Comparison of ENCODE assay signal across 19 cellular contexts in genomic region chr9:78613006-78613405, GRCh38.
A peak's percentile ranks its signal among the peaks of the same experiment; 100 is the strongest.
DNase-seq lines count a peak whose midpoint lies in the region; ATAC-seq and TF ChIP-seq lines count a peak whose summit lies in the region.
"Had no signal": no experiment of that assay in that cellular context is flagged by ENCODE, and none has a peak within 500 bp of the region (broad histone marks: within the 10 kb centered on the region; RNA-seq: fewer than 3 reads in every experiment).

No MANE protein-coding gene starts in this region.

- no peaks in the 10 kb centered on the region for H3K27me3 Mint-ChIP-seq in activated naive CD4-positive, alpha-beta T cell treated with anti-CD3 and anti-CD28 coated beads, Interleukin-2, amount 10 ng/mL, durations not matched to agents 7 days and 5 days

- H3K27me3 ChIP-seq in ACC112 (ENCODE audit: insufficient read depth, low read length) (no peaks in the 10 kb centered on the region), lung (ENCODE audit: control insufficient read depth, insufficient read depth) (no peaks in the 10 kb centered on the region)

- peak overlapping the region; percentile 49 for H3K27ac ChIP-seq in ACC112 (ENCODE audit: low read depth, low read length)
- no peak overlapping the region for H3K27ac ChIP-seq in lung (ENCODE audit: low read depth in 1 of 2, low read length in 1 of 2)
- H3K27ac ChIP-seq: 22Rv1 had no signal

- peaks cover 22% of the 10 kb centered on the region for H3K4me1 ChIP-seq in ACC112 (ENCODE audit: control insufficient read depth, insufficient read depth, low read length, unreplicated experiment)
- H3K4me1 ChIP-seq in lung (ENCODE audit: control insufficient read depth in 2 of 2, insufficient read depth in 2 of 2, low read length in 2 of 2) = no peaks in the 10 kb centered on the region

- H3K36me3 ChIP-seq in ACC112 (ENCODE audit: insufficient read depth, low read length) = no peaks in the 10 kb centered on the region
- no peaks in the 10 kb centered on the region for H3K36me3 ChIP-seq in lung (ENCODE audit: control insufficient read depth in 2 of 2, insufficient read depth in 2 of 2, low read length in 2 of 2)

- H3K4me3 Mint-ChIP-seq in activated naive CD4-positive, alpha-beta T cell treated with anti-CD3 and anti-CD28 coated beads, Interleukin-2, amount 10 ng/mL, durations not matched to agents 7 days and 5 days = no peak overlapping the region
- H3K4me3 Mint-ChIP-seq: B cell; CD4-positive, alpha-beta T cell had no signal

- CTCF ChIA-PET in activated naive CD4-positive, alpha-beta T cell treated with anti-CD3 and anti-CD28 coated beads, Interleukin-2, amount 10 ng/mL, durations not matched to agents 7 days and 5 days (lab: Charles Lee) = no interaction called here

- no peak overlapping the region for H3K27ac Mint-ChIP-seq in activated naive CD4-positive, alpha-beta T cell treated with anti-CD3 and anti-CD28 coated beads, Interleukin-2, amount 10 ng/mL, durations not matched to agents 7 days and 5 days
- H3K27ac Mint-ChIP-seq: B cell; CD4-positive, alpha-beta T cell had no signal

- H3K4me3 ChIP-seq in ACC112 (ENCODE audit: low read depth, low read length) = no peak overlapping the region
- no peak overlapping the region for H3K4me3 ChIP-seq in lung
- H3K4me3 ChIP-seq: GM23248 had no signal

- no peak for TF ChIP-seq CTCF in lung (IDR thresholded peaks at IDR 0.05; ENCODE audit: control extremely low read depth, extremely low read depth)

- DNase-seq in HT1080 (ENCODE audit: low read depth) (peak; percentile 35), RPMI7951 (ENCODE audit: low read depth) (peak; percentile 41), lung (ENCODE audit: low spot score) (no peak), nucleus accumbens (lab: John Stamatoyannopoulos, UW) (no peak)
- DNase-seq in activated naive CD4-positive, alpha-beta T cell treated with anti-CD3 and anti-CD28 coated beads, Interleukin-2, amount 10 ng/mL, durations not matched to agents 7 days and 5 days = no peak
- DNase-seq: C1 segment of cervical spinal cord; Calu3; CD4-positive, alpha-beta T cell; DMS 273 treated with DMSO at 0.1 percent for 48 hours; DMS79; GF-D8; GM23248 had no signal

- peaks cover 0 to 7% of the 10 kb centered on the region in 2 donors for H3K9me3 ChIP-seq in lung (ENCODE audit: control insufficient read depth in 2 of 2, insufficient read depth in 1 of 2, low read length in 1 of 2)

- 83 to 94% methylated on average over 3 of the region's 3 CpGs for WGBS in lung, 2 donors

- no peaks in the 10 kb centered on the region for H3K4me1 Mint-ChIP-seq in activated naive CD4-positive, alpha-beta T cell treated with anti-CD3 and anti-CD28 coated beads, Interleukin-2, amount 10 ng/mL, durations not matched to agents 7 days and 5 days
- H3K4me1 Mint-ChIP-seq: B cell had no signal

- ATAC-seq in lung (ENCODE audit: insufficient read depth, low FRiP score) = peak; percentile 11
- no peak for ATAC-seq in HG03139 (IDR thresholded peaks at IDR 0.05; ENCODE audit: unreplicated experiment)
- ATAC-seq in GM19452 (IDR thresholded peaks at IDR 0.05; ENCODE audit: unreplicated experiment) = no peak
- ATAC-seq: HCT116, HepG2 had no signal

- H2AFZ ChIP-seq in ACC112 (ENCODE audit: low read length, unreplicated experiment) = no peak overlapping the region
- H2AFZ ChIP-seq: GM23248 had no signal

- H3K36me3 Mint-ChIP-seq in activated naive CD4-positive, alpha-beta T cell treated with anti-CD3 and anti-CD28 coated beads, Interleukin-2, amount 10 ng/mL, durations not matched to agents 7 days and 5 days = no peaks in the 10 kb centered on the region

- no peaks in the 10 kb centered on the region for H3K79me2 ChIP-seq in ACC112 (ENCODE audit: control insufficient read depth, insufficient read depth, low read length, unreplicated experiment)

- H3K9me3 Mint-ChIP-seq in activated naive CD4-positive, alpha-beta T cell treated with anti-CD3 and anti-CD28 coated beads, Interleukin-2, amount 10 ng/mL, durations not matched to agents 7 days and 5 days = no peaks in the 10 kb centered on the region
- H3K9me3 Mint-ChIP-seq: CD4-positive, alpha-beta T cell had no signal

Comparison
In these comparisons a context has a peak if more than half of its experiments do, and no peak if none do; other contexts are left out.
1. DNase-seq: peak in HT1080 (single experiment) and RPMI7951 (single experiment); none in lung (single experiment), activated naive CD4-positive, alpha-beta T cell treated with anti-CD3 and anti-CD28 coated beads, Interleukin-2, amount 10 ng/mL, durations not matched to agents 7 days and 5 days (single experiment) and nucleus accumbens (0 of 56).